ENCODE assay signal across 13 cellular contexts in the genomic region with DNA sequence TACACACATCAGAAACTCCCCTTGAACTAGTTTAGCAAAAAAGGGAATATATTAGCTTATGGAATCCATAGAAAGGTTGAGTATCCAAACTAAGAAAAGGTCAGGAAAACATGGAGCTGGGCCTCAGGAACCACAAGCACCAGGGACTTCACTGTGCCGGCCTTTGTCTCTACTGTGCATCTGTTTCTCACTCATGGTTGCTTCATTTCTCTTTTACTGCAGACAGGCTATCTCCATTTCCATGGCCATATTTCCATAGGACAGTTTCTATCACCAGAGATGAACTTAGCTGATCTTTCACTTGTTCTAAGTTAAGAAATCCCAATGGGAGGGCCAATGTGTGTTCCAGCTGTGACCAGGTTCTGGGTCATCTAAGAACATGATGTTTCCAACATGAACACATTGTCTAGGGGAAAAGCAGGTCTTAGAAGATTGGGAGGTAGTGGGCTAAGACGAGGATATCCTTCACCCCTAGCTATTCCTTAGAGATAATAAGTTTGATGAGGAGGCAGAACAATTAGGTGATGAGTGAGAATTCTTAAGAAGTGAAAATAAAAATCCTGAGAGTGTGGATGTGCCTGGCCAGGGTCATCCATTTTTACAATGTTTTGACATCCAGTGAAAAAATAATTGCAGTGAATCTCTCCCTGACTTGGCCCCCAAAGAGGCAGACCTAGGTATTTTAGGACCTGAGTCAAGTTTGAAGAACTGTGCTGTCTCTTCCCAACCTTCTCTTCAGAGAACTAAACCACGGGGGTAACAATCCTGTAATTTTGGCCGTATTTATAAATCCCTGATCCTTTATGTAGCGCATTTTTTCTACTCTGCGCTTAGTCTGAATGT. TPM values are rescaled to one million over a fixed set of nuclear protein-coding genes. Genes with fewer than 3 reads are reported as not detected.
DNase-seq lines count a peak whose midpoint lies in the region; ATAC-seq and TF ChIP-seq lines count a peak whose summit lies in the region.
"Had no signal": no experiment of that assay in that cellular context is flagged by ENCODE, and none has a peak within 500 bp of the region (broad histone marks: within the 10 kb centered on the region; RNA-seq: fewer than 3 reads in every experiment).

No MANE protein-coding gene starts in this region.

- peaks cover 2 to 58% (median 41%) of the 10 kb centered on the region in 9 donors for H3K4me1 ChIP-seq in heart right ventricle
- peaks cover 0 to 65% (median 17%) of the 10 kb centered on the region in 3 donors for H3K4me1 ChIP-seq in gastroesophageal sphincter
- H3K4me1 ChIP-seq in prostate gland (replicated peaks) = no peaks in the 10 kb centered on the region
- H3K4me1 ChIP-seq in vagina = peaks cover 15% of the 10 kb centered on the region

- DNase-seq in heart right ventricle = no peak
- no peak for DNase-seq in Right ventricle myocardium superior
- no peak for DNase-seq in prostate gland (ENCODE audit: low spot score)
- no peak for DNase-seq in vagina (ENCODE audit: extremely low spot score in 2 of 2)
- no peak for DNase-seq in middle frontal gyrus (ENCODE audit: extremely low spot score, low spot score)
- DNase-seq in anterior cingulate cortex (lab: John Stamatoyannopoulos, UW) = no peak
- DNase-seq in NCI-H1436 treated with DMSO at 0.1 percent for 48 hours (lab: John Stamatoyannopoulos, UW) = no peak
- DNase-seq: activated gamma-delta T cell treated with Interleukin-2 at 50 U/mL for 16 hours; Caco-2; stimulated activated naive CD8-positive, alpha-beta T cell treated with anti-CD3 and anti-CD28 coated beads, Interleukin-15, Interleukin-2, amounts not matched to agents 100 U/mL and 50 U/mL, for 24 hours had no signal

- H3K4me3 ChIP-seq in heart right ventricle (peak overlapping the region in 2 of 10 donors; percentile 4 to 15), gastroesophageal sphincter (peak overlapping the region in 1 of 2 donors; percentile 9), prostate gland (no peak overlapping the region), vagina (no peak overlapping the region)

- H3K27ac ChIP-seq in heart right ventricle (peak overlapping the region; percentile 15 to 80 (median 64)), gastroesophageal sphincter (peak overlapping the region; percentile 66 to 78 (median 74)), prostate gland (peak overlapping the region; percentile 52 to 60), vagina (peak overlapping the region; percentile 60)
- H3K27ac ChIP-seq: VCaP had no signal

- TF ChIP-seq POLR2A in gastroesophageal sphincter (IDR thresholded peaks at IDR 0.05) (no peak), prostate gland (IDR thresholded peaks at IDR 0.05) (no peak), vagina (IDR thresholded peaks at IDR 0.05) (no peak)

- TF ChIP-seq EP300 in gastroesophageal sphincter (IDR thresholded peaks at IDR 0.05) = no peak

- H3K36me3 ChIP-seq in heart right ventricle = no peaks in the 10 kb centered on the region
- no peaks in the 10 kb centered on the region for H3K36me3 ChIP-seq in gastroesophageal sphincter
- no peaks in the 10 kb centered on the region for H3K36me3 ChIP-seq in prostate gland
- H3K36me3 ChIP-seq in vagina = no peaks in the 10 kb centered on the region

- ATAC-seq in heart right ventricle = peak in 1 of 8 donors; percentile 46
- ATAC-seq in Right ventricle myocardium superior (ENCODE audit: poor library complexity) = no peak
- ATAC-seq in gastroesophageal sphincter = no peak
- ATAC-seq: esophagus mucosa; stimulated activated naive CD8-positive, alpha-beta T cell treated with anti-CD3 and anti-CD28 coated beads, Interleukin-15, Interleukin-2, amounts not matched to agents 100 U/mL and 50 U/mL, for 24 hours had no signal

- TF ChIP-seq CTCF in heart right ventricle (IDR thresholded peaks at IDR 0.05) = no peak
- no peak for TF ChIP-seq CTCF in gastroesophageal sphincter (IDR thresholded peaks at IDR 0.05)
- no peak for TF ChIP-seq CTCF in prostate gland (IDR thresholded peaks at IDR 0.05)
- TF ChIP-seq CTCF in vagina (IDR thresholded peaks at IDR 0.05) = no peak

- H3K9me3 ChIP-seq in heart right ventricle (no peaks in the 10 kb centered on the region), gastroesophageal sphincter (no peaks in the 10 kb centered on the region), prostate gland (no peaks in the 10 kb centered on the region), vagina (no peaks in the 10 kb centered on the region)
- H3K9me3 ChIP-seq: Caco-2 had no signal

- intact Hi-C loops in heart right ventricle (cut with DNase I) (loop anchor here in 3 of 10 donors (2.0 to 10.0 kb wide), 3 partner anchors 41 to 77 kb away; a partner anchor contains a TSS), Right ventricle myocardium superior (cut with DNase I) (no loop called here), prostate gland (cut with DNase I) (no loop called here), vagina (cut with DNase I) (no loop called here)

- H3K27me3 ChIP-seq in heart right ventricle = no peaks in the 10 kb centered on the region
- no peaks in the 10 kb centered on the region for H3K27me3 ChIP-seq in gastroesophageal sphincter
- H3K27me3 ChIP-seq in prostate gland (replicated peaks; ENCODE audit: insufficient read depth) = no peaks in the 10 kb centered on the region
- H3K27me3 ChIP-seq in vagina = no peaks in the 10 kb centered on the region

- 60 to 71% methylated on average over 6 of the region's 6 CpGs for WGBS in heart right ventricle, 2 donors
- WGBS in gastroesophageal sphincter (ENCODE audit: low coverage in 1 of 2), 2 donors = 49 to 56% methylated on average over 4 to 6 of the region's 6 CpGs
- 81% methylated on average over 6 of the region's 6 CpGs for WGBS in prostate gland

RNA-seq across cellular contexts. Expression of a gene that starts 43.5 kb away (rescaled TPM):
- total RNA-seq in heart right ventricle = 10 to 100 TPM; 48.6 to 86.8 (median 57.3) TPM
- 10 to 100 TPM; 44.2 to 85.7 TPM for polyA plus RNA-seq in heart right ventricle
- 77.9 TPM for total RNA-seq in Right ventricle myocardium superior
- 10 to 100 TPM; 43.2 to 88.9 (median 59.5) TPM for total RNA-seq in gastroesophageal sphincter
- 10 to 100 TPM; 33.5 to 49.5 TPM for total RNA-seq in prostate gland
- 33.9 TPM for total RNA-seq in vagina
